9 cellular contexts compared by ENCODE assay signal in genomic region chr22:32793604-32794003, GRCh38. TPM values are rescaled to one million over a fixed set of nuclear protein-coding genes. Genes with fewer than 3 reads are reported as not detected.
"Had no signal": no experiment of that assay in that cellular context is flagged by ENCODE, and none has a peak within 500 bp of the region (broad histone marks: within the 10 kb centered on the region; RNA-seq: fewer than 3 reads in every experiment).

No MANE protein-coding gene starts in this region.

- H2AFZ ChIP-seq: GM23338 had no signal

- H3K4me2 ChIP-seq: GM23338 had no signal

- DNase-seq: H9, HCEC 1CT, KG1 had no signal

- H3K9me3 Mint-ChIP-seq: GM23338, H9 had no signal

- H3K4me3 ChIP-seq: GM23338, K562 had no signal

- H3K4me3 Mint-ChIP-seq: GM23338, H9 had no signal

- H3K27ac Mint-ChIP-seq: GM23338, H9 had no signal

- ATAC-seq: GM23338, K562 had no signal

- FAIRE-seq: H1, H54, HTR-8/SVneo, K562 had no signal

RNA-seq across cellular contexts. Expression of gene TIMP3, which starts 7.9 kb away (rescaled TPM):
- total RNA-seq: HT-29 had no signal
